ENCODE assay signal across 1 cellular context in genomic region chr2:106159867-106160785, GRCh38.
TF ChIP-seq lines count a peak whose summit lies in the region.

No MANE protein-coding gene starts in this region.

TF ChIP-seq in GM23338, 12 proteins besides CTCF, POLR2A, EP300 and RAD21 (continued from another document):
- TF ChIP-seq ZNF462 (CRISPR knock-in tag; IDR thresholded peaks at IDR 0.05) (no peak), ZNF331 (CRISPR knock-in tag; IDR thresholded peaks at IDR 0.05; ENCODE audit: low read depth) (no peak)
